In the genomic region with DNA sequence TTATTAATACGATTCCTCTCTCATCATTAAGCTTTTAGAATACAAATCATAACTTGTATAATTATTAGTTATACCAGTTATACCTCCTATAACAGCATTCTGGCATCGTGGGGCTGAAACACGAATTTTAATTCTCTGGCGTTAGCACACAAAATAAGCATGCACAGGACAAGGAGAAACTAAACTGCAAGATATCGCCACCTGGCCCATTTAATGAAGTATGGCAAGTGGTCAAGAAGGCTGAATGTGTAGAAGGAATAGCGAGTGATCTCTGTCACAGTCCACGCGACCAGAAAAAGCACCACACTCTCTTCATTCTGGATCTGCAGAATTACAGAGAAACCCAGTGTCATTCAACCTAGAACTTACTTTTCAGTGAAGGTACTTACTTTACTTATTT, we compare ENCODE assay signal across 8 cellular contexts. TPM values are rescaled to one million over a fixed set of nuclear protein-coding genes. Genes with fewer than 3 reads are reported as not detected.
DNase-seq lines count a peak whose midpoint lies in the region; ATAC-seq and TF ChIP-seq lines count a peak whose summit lies in the region.

No MANE protein-coding gene starts in this region.

- H3F3A ChIP-seq in GM23248 (ENCODE audit: insufficient read depth), result no peaks in the 10 kb centered on the region

- H3K4me1 ChIP-seq in BE2C (no peaks in the 10 kb centered on the region), GM23248 (ENCODE audit: insufficient read depth) (no peaks in the 10 kb centered on the region), hepatocyte (ENCODE audit: insufficient read depth) (no peaks in the 10 kb centered on the region), psoas muscle (no peaks in the 10 kb centered on the region)

- POLR2A ChIA-PET in RWPE1 (lab: Yijun Ruan, JAX; ENCODE audit: low non-redundant PET), result no interaction called here

- H3K79me2 ChIP-seq in GM23248 (ENCODE audit: insufficient read depth) (no peaks in the 10 kb centered on the region), hepatocyte (no peaks in the 10 kb centered on the region)

- H3K4me3 ChIP-seq in BE2C (ENCODE audit: low read depth, low read length) (no peak overlapping the region), GM23248 (no peak overlapping the region), hepatocyte (no peak overlapping the region), psoas muscle (no peak overlapping the region)

- H2AFZ ChIP-seq in GM23248, result no peak overlapping the region
- H2AFZ ChIP-seq in hepatocyte, result no peak overlapping the region

- no peaks in the 10 kb centered on the region for H3K27me3 ChIP-seq in BE2C
- no peaks in the 10 kb centered on the region for H3K27me3 ChIP-seq in GM23248 (replicated peaks; ENCODE audit: insufficient read depth)
- H3K27me3 ChIP-seq in hepatocyte, result no peaks in the 10 kb centered on the region
- no peaks in the 10 kb centered on the region for H3K27me3 ChIP-seq in psoas muscle (ENCODE audit: insufficient read depth in 3 of 3, low read length in 2 of 3)

- ATAC-seq in GM18502 (IDR thresholded peaks at IDR 0.05; ENCODE audit: poor library complexity, unreplicated experiment) (no peak), psoas muscle (no peak)

- TF ChIP-seq CTCF in BE2C (IDR thresholded peaks at IDR 0.05; ENCODE audit: low read depth, low read length) (peak; percentile 35), RWPE1 (conservative IDR thresholded peaks at IDR 0.05; ENCODE audit: low read depth) (peak; percentile 20; the same call in 1 of the 2 replicates), hepatocyte (IDR thresholded peaks at IDR 0.05; ENCODE audit: poor library complexity) (peak; percentile 33), psoas muscle (IDR thresholded peaks at IDR 0.05) (no peak)

- H4K20me1 ChIP-seq in GM23248 (ENCODE audit: insufficient read depth) (no peaks in the 10 kb centered on the region), hepatocyte (ENCODE audit: insufficient read depth, poor library complexity, severe bottlenecking) (no peaks in the 10 kb centered on the region)

- CTCF ChIA-PET in RWPE1 (lab: Yijun Ruan, JAX), result interaction anchor here (0.5 to 0.8 kb wide), 3 partner anchors 64 to 274 kb away, joined by 3 to 7 read pairs (median 3); no protein-coding TSS in a partner anchor

- no peak overlapping the region for H3K9ac ChIP-seq in GM23248

- no peak overlapping the region for H3K27ac ChIP-seq in GM23248
- H3K27ac ChIP-seq in RWPE1, result no peak overlapping the region
- H3K27ac ChIP-seq in hepatocyte, result no peak overlapping the region
- H3K27ac ChIP-seq in psoas muscle, result no peak overlapping the region

- H3K9me2 ChIP-seq in GM23248 (ENCODE audit: insufficient read depth) (no peaks in the 10 kb centered on the region), hepatocyte (replicated peaks; ENCODE audit: insufficient read depth) (no peaks in the 10 kb centered on the region)

- DNase-seq in BE2C, result no peak
- DNase-seq in GM23248, result peak; percentile 28
- DNase-seq in RWPE1 (ENCODE audit: low spot score), result peak; percentile 31
- DNase-seq in hepatocyte (ENCODE audit: low spot score), result peak; percentile 11
- no peak for DNase-seq in psoas muscle
- no peak for DNase-seq in NCI-H2081 treated with DMSO at 0.1 percent for 48 hours (lab: John Stamatoyannopoulos, UW)
- DNase-seq in activated effector memory CD4-positive, alpha-beta T cell treated with Interleukin-2 at 50 U/mL for 16 hours, result no peak

- intact Hi-C loops in psoas muscle (cut with DNase I), result no loop called here

- H3K4me2 ChIP-seq in GM23248 (ENCODE audit: unreplicated experiment) (no peak overlapping the region), hepatocyte (no peak overlapping the region)

- no peaks in the 10 kb centered on the region for H3K36me3 ChIP-seq in BE2C
- H3K36me3 ChIP-seq in GM23248 (ENCODE audit: low read depth), result peaks cover 16% of the 10 kb centered on the region
- H3K36me3 ChIP-seq in hepatocyte (replicated peaks; ENCODE audit: insufficient read depth, low read depth), result no peaks in the 10 kb centered on the region
- H3K36me3 ChIP-seq in psoas muscle (ENCODE audit: insufficient read depth in 1 of 2, low read depth in 1 of 2), result peaks cover 0 to 72% of the 10 kb centered on the region in 2 donors

- in situ Hi-C loops in GM23248 (cut with MboI), result no loop called here

- WGBS in GM23248 (ENCODE audit: low coverage in 1 of 2, low lambda C conversion rate in 2 of 2, missing lambda C conversion rate in 2 of 2), 2 experiments, result 90 to 93% methylated on average over 8 of the region's 8 CpGs
- 76% methylated on average over 8 of the region's 8 CpGs for WGBS in hepatocyte (ENCODE audit: low lambda C conversion rate, missing lambda C conversion rate)
- WGBS in psoas muscle, 3 donors, result 55 to 57% (median 56%) methylated on average over 8 of the region's 8 CpGs

- no peaks in the 10 kb centered on the region for H3K9me3 ChIP-seq in BE2C
- no peaks in the 10 kb centered on the region for H3K9me3 ChIP-seq in GM23248 (ENCODE audit: low read depth)
- no peaks in the 10 kb centered on the region for H3K9me3 ChIP-seq in hepatocyte (ENCODE audit: low read depth)
- H3K9me3 ChIP-seq in psoas muscle, result no peaks in the 10 kb centered on the region

RNA-seq across cellular contexts. Expression of a gene that starts 18.1 kb away (rescaled TPM):
- 10.6 TPM for polyA plus RNA-seq in BE2C (2012; ENCODE audit: insufficient read depth, insufficient read length, low read depth)
- total RNA-seq in GM23248 (2014; rRNA removed; shearing (Covaris generic)), result 64.0 and 81.3 TPM in 2 replicates
- polyA plus RNA-seq in GM23248 (2016; fragmentation: Nextera tagmentation; extraction: Ambion mirVana) (150 and 157 TPM in 2 replicates), hepatocyte (31.9 and 38.8 TPM in 2 replicates), psoas muscle (10 to 100 TPM; 23.4 to 32.5 (median 24.3) TPM)
- total RNA-seq in hepatocyte (14.8 and 30.3 TPM in 2 replicates), psoas muscle (10 to 100 TPM; 35.7 to 61.8 (median 38.9) TPM)

RNA-seq across cellular contexts. Expression of a gene that starts 44.9 kb away (rescaled TPM):
- 26.7 TPM for polyA plus RNA-seq in BE2C (2012; ENCODE audit: insufficient read depth, insufficient read length, low read depth)
- total RNA-seq in GM23248 (2014; rRNA removed; shearing (Covaris generic)), result 25.2 and 38.7 TPM in 2 replicates
- 29.2 and 30.8 TPM in 2 replicates for polyA plus RNA-seq in GM23248 (2016; fragmentation: Nextera tagmentation; extraction: Ambion mirVana)
- 29.9 and 32.2 TPM in 2 replicates for total RNA-seq in hepatocyte
- polyA plus RNA-seq in hepatocyte, result 16.7 and 20.6 TPM in 2 replicates
- total RNA-seq in psoas muscle, result 10 to 100 TPM; 22.1 to 42.4 (median 36.1) TPM
- polyA plus RNA-seq in psoas muscle, result 10 to 100 TPM; 16.3 to 31.9 (median 20.0) TPM

Comparison
In these comparisons a context has a peak if more than half of its experiments do, and no peak if none do; other contexts are left out.
1. DNase-seq: peak in GM23248 (single experiment), RWPE1 (single experiment) and hepatocyte (single experiment); none in BE2C (single experiment), psoas muscle (0 of 2), NCI-H2081 treated with DMSO at 0.1 percent for 48 hours (single experiment) and activated effector memory CD4-positive, alpha-beta T cell treated with Interleukin-2 at 50 U/mL for 16 hours (single experiment).